In the genomic region with DNA sequence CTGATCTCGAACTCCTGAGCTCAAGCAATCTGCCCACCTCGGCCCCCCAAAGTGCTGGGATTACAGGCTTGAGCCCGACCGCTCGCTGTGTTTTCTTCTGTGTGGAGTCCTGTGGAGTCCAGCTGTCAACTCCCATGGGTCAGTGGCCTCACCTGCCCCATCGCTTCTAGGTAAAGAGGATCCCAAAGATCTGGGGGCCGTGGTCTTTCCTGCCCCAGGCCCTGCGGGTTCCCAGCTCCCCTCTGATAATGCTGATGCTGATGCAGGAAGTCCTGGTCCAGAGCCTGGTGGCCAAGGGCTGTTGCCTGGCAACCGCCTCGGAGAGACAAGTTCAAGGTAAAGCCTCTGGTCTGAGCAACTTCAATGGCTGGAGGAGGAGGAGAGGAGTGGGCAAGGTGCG, we compare ENCODE assay signal across 1 cellular context.
A peak's percentile ranks its signal among the peaks of the same experiment; 100 is the strongest.
TF ChIP-seq lines count a peak whose summit lies in the region.

No MANE protein-coding gene starts in this region.

TF ChIP-seq in K562, 482 proteins besides CTCF, POLR2A, EP300 and RAD21:
- peak; percentile 79 for TF ChIP-seq RFX1 (IDR thresholded peaks at IDR 0.05)
- no peak for TF ChIP-seq BRD9 (IDR thresholded peaks at IDR 0.05; ENCODE audit: low read depth, partially characterized antibody)
- TF ChIP-seq PTBP1 (IDR thresholded peaks at IDR 0.05; ENCODE audit: low read depth, low read length) = no peak
